In the genomic region with DNA sequence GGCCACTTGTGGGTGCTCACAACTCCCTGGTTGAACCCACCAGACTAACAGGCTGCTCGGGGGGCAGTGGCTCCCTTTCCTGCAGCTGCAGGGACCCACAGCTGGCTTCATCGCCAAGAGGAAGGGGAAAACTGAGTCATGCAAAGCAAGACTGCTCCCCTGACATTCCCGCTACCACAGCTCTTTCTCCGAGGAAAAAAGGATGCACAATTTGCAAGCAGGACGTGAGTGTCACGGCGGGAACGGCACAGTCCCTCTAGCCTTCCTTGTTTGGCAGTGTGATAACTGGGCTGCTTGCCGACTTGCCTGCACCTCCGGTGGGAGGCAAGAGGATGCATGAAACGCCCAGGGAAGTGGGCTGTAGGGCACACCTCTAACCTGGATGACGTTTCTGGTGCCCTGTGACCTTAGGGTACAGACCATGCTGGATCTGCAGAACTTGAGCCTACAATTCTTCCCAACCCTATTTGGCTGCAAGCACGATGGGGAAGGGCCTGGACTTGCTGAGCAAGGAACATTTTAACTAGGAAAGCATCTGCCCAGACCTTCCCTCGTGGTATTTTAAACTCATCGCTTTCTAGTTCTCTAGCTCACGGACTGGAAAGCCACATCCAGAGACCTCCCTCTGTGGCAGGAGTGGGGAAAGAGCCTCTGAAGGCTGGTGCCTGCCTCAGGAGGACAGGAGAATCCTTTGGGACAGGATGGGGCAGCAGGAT, we compare ENCODE assay signal across 13 cellular contexts. TPM values are rescaled to one million over a fixed set of nuclear protein-coding genes. Genes with fewer than 3 reads are reported as not detected.
DNase-seq lines count a peak whose midpoint lies in the region; ATAC-seq and TF ChIP-seq lines count a peak whose summit lies in the region.
"Had no signal": no experiment of that assay in that cellular context is flagged by ENCODE, and none has a peak within 500 bp of the region (broad histone marks: within the 10 kb centered on the region; RNA-seq: fewer than 3 reads in every experiment).

No MANE protein-coding gene starts in this region.

- H3K4me3 ChIP-seq in right atrium auricular region, result no peak overlapping the region
- H3K4me3 ChIP-seq in prostate gland, result no peak overlapping the region
- H3K4me3 ChIP-seq in MM.1S (ENCODE audit: low read length), result no peak overlapping the region

- no peaks in the 10 kb centered on the region for H3F3A ChIP-seq in MM.1S (ENCODE audit: insufficient read depth, low read length)

- H3K36me3 ChIP-seq in right atrium auricular region (no peaks in the 10 kb centered on the region), prostate gland (no peaks in the 10 kb centered on the region), MM.1S (replicated peaks; ENCODE audit: insufficient read depth, low read length) (no peaks in the 10 kb centered on the region)

- no peak overlapping the region for H3K9ac ChIP-seq in MM.1S (ENCODE audit: low read length)

- H3K79me2 ChIP-seq in MM.1S (ENCODE audit: low read length), result no peaks in the 10 kb centered on the region

- H3K4me2 ChIP-seq in MM.1S (ENCODE audit: low read depth, low read length), result no peak overlapping the region

- H3K9me2 ChIP-seq in MM.1S (replicated peaks; ENCODE audit: insufficient read depth, low read length), result no peaks in the 10 kb centered on the region

- WGBS in prostate gland, result 15% methylated on average over 16 of the region's 16 CpGs

- no peaks in the 10 kb centered on the region for H3K9me3 ChIP-seq in right atrium auricular region
- no peaks in the 10 kb centered on the region for H3K9me3 ChIP-seq in prostate gland
- H3K9me3 ChIP-seq in MM.1S (replicated peaks; ENCODE audit: insufficient read depth, low read length), result no peaks in the 10 kb centered on the region

- TF ChIP-seq POLR2A in prostate gland (IDR thresholded peaks at IDR 0.05), result no peak

- no peaks in the 10 kb centered on the region for H4K20me1 ChIP-seq in MM.1S (ENCODE audit: insufficient read depth, low read length)

- H3K4me1 ChIP-seq in right atrium auricular region, result peaks cover 0 to 62% of the 10 kb centered on the region in 2 donors
- H3K4me1 ChIP-seq in prostate gland (replicated peaks), result peaks cover 6% of the 10 kb centered on the region
- H3K4me1 ChIP-seq in MM.1S (ENCODE audit: low read length), result no peaks in the 10 kb centered on the region

- TF ChIP-seq CTCF in right atrium auricular region (IDR thresholded peaks at IDR 0.05) (no peak), prostate gland (IDR thresholded peaks at IDR 0.05) (no peak), MM.1S (IDR thresholded peaks at IDR 0.05; ENCODE audit: low read length) (no peak)

- peak overlapping the region; percentile 21 to 79 for H3K27ac ChIP-seq in right atrium auricular region
- peak overlapping the region; percentile 58 to 64 for H3K27ac ChIP-seq in prostate gland
- H3K27ac ChIP-seq in MM.1S (ENCODE audit: low read length), result no peak overlapping the region

- H2AFZ ChIP-seq in MM.1S (ENCODE audit: low read length), result no peak overlapping the region

- H3K27me3 ChIP-seq in right atrium auricular region (no peaks in the 10 kb centered on the region), prostate gland (replicated peaks; ENCODE audit: insufficient read depth) (no peaks in the 10 kb centered on the region), MM.1S (replicated peaks; ENCODE audit: insufficient read depth, low read length) (no peaks in the 10 kb centered on the region)

- ATAC-seq in left ventricle myocardium superior, result no peak

- DNase-seq in cardiac septum (ENCODE audit: low spot score), result peak; percentile 78
- DNase-seq in left ventricle myocardium superior, result no peak
- no peak for DNase-seq in right atrium auricular region (ENCODE audit: low spot score)
- no peak for DNase-seq in prostate gland (ENCODE audit: low spot score)
- DNase-seq in OCI-M2 (lab: John Stamatoyannopoulos, UW; ENCODE audit: unreplicated experiment), result no peak
- DNase-seq in HuH-7.5 (ENCODE audit: low spot score), result no peak
- no peak for DNase-seq in MM.1S
- no peak for DNase-seq in NCI-H446 (lab: John Stamatoyannopoulos, UW)
- DNase-seq: activated B cell treated with CpG ODN at 0.5 μM for 24 hours; CD8-positive, alpha-beta memory T cell; NCI-H1105 treated with DMSO at 0.1 percent for 48 hours; NCI-H446 treated with DMSO at 0.1 percent for 48 hours; stimulated activated CD4-positive, alpha-beta T cell treated with anti-CD3 and anti-CD28 coated beads, Interleukin-2, amount 100 ng/mL, for 48 hours had no signal

- intact Hi-C loops in cardiac septum (cut with DNase I) (loop anchor here (10.0 kb wide), 1 partner anchor 262 kb away; a partner anchor contains a TSS), left ventricle myocardium superior (cut with micrococcal nuclease) (no loop called here), prostate gland (cut with DNase I) (no loop called here)

RNA-seq across cellular contexts. Expression of a gene that starts 7.8 kb away (rescaled TPM):
- total RNA-seq in cardiac septum, result 5.1 TPM
- total RNA-seq in left ventricle myocardium superior, result 5.0 TPM
- 10 to 100 TPM in 1 of 2 donors, 1 to 10 TPM in 1; 7.2 to 13.9 TPM for total RNA-seq in right atrium auricular region
- total RNA-seq in prostate gland, result 10 to 100 TPM; 15.8 to 38.0 TPM
